8 cellular contexts compared by ENCODE assay signal in the genomic region with DNA sequence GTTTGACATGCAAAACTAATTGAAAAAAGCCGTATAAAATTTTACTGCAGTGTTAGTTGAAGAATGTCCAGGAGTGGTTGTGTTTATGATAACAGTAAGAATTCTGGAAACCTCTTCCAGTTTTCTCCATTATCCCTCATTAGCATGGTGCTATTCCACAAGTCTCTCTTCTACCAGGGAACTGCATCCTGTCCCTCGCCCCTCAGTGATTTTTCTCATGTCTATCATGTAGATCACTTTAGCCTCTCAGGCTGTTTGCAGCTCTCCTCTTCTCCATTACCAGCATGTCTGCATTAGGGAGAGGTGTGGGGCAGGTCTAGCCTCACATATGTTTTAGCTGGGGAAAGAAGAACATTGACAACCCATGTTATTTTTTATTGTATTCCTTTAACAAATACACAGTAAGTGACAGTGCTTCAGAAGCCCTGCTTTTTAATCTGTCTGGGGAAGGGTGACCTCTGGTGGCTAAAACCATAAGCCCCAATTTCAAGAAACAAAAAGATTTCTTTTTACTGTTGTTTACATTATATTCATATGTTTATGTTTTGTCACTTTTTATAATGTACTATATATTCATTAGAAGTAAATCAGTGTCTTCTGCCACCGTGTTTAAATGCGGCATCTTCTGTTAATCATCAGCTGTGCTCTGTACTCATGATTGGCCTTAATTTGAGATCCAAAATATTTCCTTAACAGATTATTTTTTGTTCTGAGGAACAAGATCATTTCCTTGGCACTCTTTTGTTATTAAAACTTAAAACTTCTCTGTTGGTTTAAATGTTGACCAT.
DNase-seq lines count a peak whose midpoint lies in the region; ATAC-seq and TF ChIP-seq lines count a peak whose summit lies in the region.

No MANE protein-coding gene starts in this region.

- no peak for TF ChIP-seq POLR2A in stomach (IDR thresholded peaks at IDR 0.05)

- H3K27me3 Mint-ChIP-seq in natural killer cell (ENCODE audit: low read depth in 2 of 2), result peaks cover 0 to 7% of the 10 kb centered on the region in 2 donors
- peaks cover 0 to 10% of the 10 kb centered on the region in 2 donors for H3K27me3 Mint-ChIP-seq in natural killer cell treated with Interleukin-12 subunit alpha and Interleukin-12 subunit beta and Interleukin-15 and Interleukin-18, amount 100 ng/mL, for 72 hours
- H3K27me3 Mint-ChIP-seq in immature natural killer cell (ENCODE audit: low read depth in 3 of 3), result peaks cover 0 to 4% (median 0%) of the 10 kb centered on the region in 3 donors

- no peak overlapping the region for H3K4me3 Mint-ChIP-seq in natural killer cell
- H3K4me3 Mint-ChIP-seq in natural killer cell treated with Interleukin-12 subunit alpha and Interleukin-12 subunit beta and Interleukin-15 and Interleukin-18, amount 100 ng/mL, for 72 hours, result no peak overlapping the region
- H3K4me3 Mint-ChIP-seq in immature natural killer cell, result no peak overlapping the region

- H3K27ac Mint-ChIP-seq in natural killer cell, result no peak overlapping the region
- no peak overlapping the region for H3K27ac Mint-ChIP-seq in natural killer cell treated with Interleukin-12 subunit alpha and Interleukin-12 subunit beta and Interleukin-15 and Interleukin-18, amount 100 ng/mL, for 72 hours
- no peak overlapping the region for H3K27ac Mint-ChIP-seq in immature natural killer cell

- H3K27ac ChIP-seq in stomach, result peak overlapping the region in 1 of 5 donors; percentile 51

- H3K4me1 Mint-ChIP-seq in natural killer cell (no peaks in the 10 kb centered on the region), immature natural killer cell (no peaks in the 10 kb centered on the region)
- no peaks in the 10 kb centered on the region for H3K4me1 Mint-ChIP-seq in natural killer cell treated with Interleukin-12 subunit alpha and Interleukin-12 subunit beta and Interleukin-15 and Interleukin-18, amount 100 ng/mL, for 72 hours (ENCODE audit: low read depth in 2 of 2)

- H3K9me3 ChIP-seq in stomach, result no peaks in the 10 kb centered on the region

- peak; percentile 52 for TF ChIP-seq CTCF in natural killer cell (IDR thresholded peaks at IDR 0.05)
- TF ChIP-seq CTCF in astrocyte of the spinal cord (IDR thresholded peaks at IDR 0.05; ENCODE audit: low read depth, low read length), result peak; percentile 79
- peak in 5 of 7 experiments; percentile 12 to 78 (median 61) for TF ChIP-seq CTCF in stomach (IDR thresholded peaks at IDR 0.05)

- ATAC-seq in natural killer cell (peak in 1 of 3 donors; percentile 36), HG02973 (IDR thresholded peaks at IDR 0.05; ENCODE audit: unreplicated experiment) (no peak)
- ATAC-seq in natural killer cell treated with Interleukin-12 subunit alpha and Interleukin-12 subunit beta and Interleukin-15 and Interleukin-18, amount 100 ng/mL, for 72 hours, result no peak

- 43 to 49% (median 47%) methylated on average over 4 of the region's 4 CpGs for WGBS in stomach, 5 donors

- no peaks in the 10 kb centered on the region for H3K27me3 ChIP-seq in stomach

- DNase-seq in natural killer cell, result no peak
- DNase-seq in natural killer cell treated with Interleukin-12 subunit alpha and Interleukin-12 subunit beta and Interleukin-15 and Interleukin-18, amount 100 ng/mL, for 72 hours (ENCODE audit: low spot score), result no peak
- peak; percentile 16 for DNase-seq in NCI-H1105 (lab: John Stamatoyannopoulos, UW)
- peak; percentile 72 for DNase-seq in astrocyte of the spinal cord (ENCODE audit: low read depth, low spot score)
- peak; percentile 1 to 20 (median 12) for DNase-seq in immature natural killer cell
- no peak for DNase-seq in stomach
- no peak for DNase-seq in HuH-7.5 (ENCODE audit: low spot score)

- H3K4me1 ChIP-seq in stomach, result peaks cover 0 to 66% (median 34%) of the 10 kb centered on the region in 4 donors

- H3K9me3 Mint-ChIP-seq in natural killer cell (no peaks in the 10 kb centered on the region), immature natural killer cell (peaks cover 0 to 1% (median 0%) of the 10 kb centered on the region in 6 donors)
- no peaks in the 10 kb centered on the region for H3K9me3 Mint-ChIP-seq in natural killer cell treated with Interleukin-12 subunit alpha and Interleukin-12 subunit beta and Interleukin-15 and Interleukin-18, amount 100 ng/mL, for 72 hours

- in situ Hi-C loops in astrocyte of the spinal cord (cut with HindIII; ENCODE audit: low sequenced_read_pairs), result no loop called here

- intact Hi-C loops in natural killer cell (cut with micrococcal nuclease), result loop anchor here (1.0 kb wide), 1 partner anchor 593 kb away; no protein-coding TSS in a partner anchor
- intact Hi-C loops in stomach (cut with DNase I; ENCODE audit: low total_unique reads), result loop anchor here (10.0 kb wide), 1 partner anchor 594 kb away; no protein-coding TSS in a partner anchor

- H3K36me3 Mint-ChIP-seq in natural killer cell (no peaks in the 10 kb centered on the region), immature natural killer cell (no peaks in the 10 kb centered on the region)
- no peaks in the 10 kb centered on the region for H3K36me3 Mint-ChIP-seq in natural killer cell treated with Interleukin-12 subunit alpha and Interleukin-12 subunit beta and Interleukin-15 and Interleukin-18, amount 100 ng/mL, for 72 hours

- H3K4me3 ChIP-seq in astrocyte of the spinal cord (ENCODE audit: low read depth, low read length) (no peak overlapping the region), stomach (no peak overlapping the region)

- no peak for TF ChIP-seq EP300 in stomach (IDR thresholded peaks at IDR 0.05)

- no peaks in the 10 kb centered on the region for H3K36me3 ChIP-seq in stomach

Comparison
In these comparisons a context has a peak if more than half of its experiments do, and no peak if none do; other contexts are left out.
1. DNase-seq: peak in NCI-H1105 (single experiment), astrocyte of the spinal cord (single experiment) and immature natural killer cell (3 of 3); none in natural killer cell (single experiment), natural killer cell treated with Interleukin-12 subunit alpha and Interleukin-12 subunit beta and Interleukin-15 and Interleukin-18, amount 100 ng/mL, for 72 hours (single experiment), stomach (single experiment) and HuH-7.5 (single experiment).
2. Peak in every context shown above with its lines, with median percentiles within 50 percentile points of each other: CTCF ChIP-seq.